ENCODE assay signal across 1 cellular context in the genomic region with DNA sequence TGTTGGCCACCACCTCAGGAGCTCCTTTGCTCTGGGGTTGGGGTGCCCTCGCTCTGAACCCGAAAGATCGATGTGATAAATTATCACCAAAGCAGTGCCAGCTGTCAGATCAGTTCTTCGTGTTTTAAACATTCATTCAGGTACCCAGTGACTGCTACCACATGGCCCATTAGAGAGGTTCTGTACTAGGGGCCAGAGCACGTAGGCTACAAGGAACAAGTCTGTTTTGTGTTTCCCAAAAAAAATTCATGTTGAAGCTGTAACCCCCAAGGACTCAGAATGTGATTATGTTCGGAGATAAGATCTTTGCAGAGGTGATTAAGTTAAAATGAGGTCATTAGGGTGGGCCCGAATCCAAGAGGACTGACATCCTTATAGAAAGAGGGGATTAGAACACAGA.
TF ChIP-seq lines count a peak whose summit lies in the region.

No MANE protein-coding gene starts in this region.

TF ChIP-seq in SK-N-SH treated with all-trans-retinoic acid at 6 μM for 48 hours, 23 proteins besides CTCF, POLR2A, EP300 and RAD21 (continued from another document):
- TF ChIP-seq, protein P1, sequence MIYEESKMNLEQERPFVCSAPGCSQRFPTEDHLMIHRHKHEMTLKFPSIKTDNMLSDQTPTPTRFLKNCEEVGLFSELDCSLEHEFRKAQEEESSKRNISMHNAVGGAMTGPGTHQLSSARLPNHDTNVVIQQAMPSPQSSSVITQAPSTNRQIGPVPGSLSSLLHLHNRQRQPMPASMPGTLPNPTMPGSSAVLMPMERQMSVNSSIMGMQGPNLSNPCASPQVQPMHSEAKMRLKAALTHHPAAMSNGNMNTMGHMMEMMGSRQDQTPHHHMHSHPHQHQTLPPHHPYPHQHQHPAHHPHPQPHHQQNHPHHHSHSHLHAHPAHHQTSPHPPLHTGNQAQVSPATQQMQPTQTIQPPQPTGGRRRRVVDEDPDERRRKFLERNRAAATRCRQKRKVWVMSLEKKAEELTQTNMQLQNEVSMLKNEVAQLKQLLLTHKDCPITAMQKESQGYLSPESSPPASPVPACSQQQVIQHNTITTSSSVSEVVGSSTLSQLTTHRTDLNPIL (CRISPR knock-in tag; IDR thresholded peaks at IDR 0.05; ENCODE audit: low read depth), result no peak
- TF ChIP-seq GLIS3 (CRISPR knock-in tag; IDR thresholded peaks at IDR 0.05) (no peak), TOX (CRISPR knock-in tag; IDR thresholded peaks at IDR 0.05; ENCODE audit: borderline replicate concordance) (no peak), PPARA (CRISPR knock-in tag; IDR thresholded peaks at IDR 0.05; ENCODE audit: borderline replicate concordance) (no peak; the same call in 1 of the 2 replicates), ZNF565 (CRISPR knock-in tag; conservative IDR thresholded peaks at IDR 0.05; ENCODE audit: low read depth) (no peak), CSDC2 (CRISPR knock-in tag; IDR thresholded peaks at IDR 0.05) (no peak), ESRRG (CRISPR knock-in tag; IDR thresholded peaks at IDR 0.05) (no peak), ZNF70 (CRISPR knock-in tag; IDR thresholded peaks at IDR 0.05) (peak; percentile 88), BACH2 (CRISPR knock-in tag; IDR thresholded peaks at IDR 0.05; ENCODE audit: borderline replicate concordance) (no peak), SNAI2 (CRISPR knock-in tag; IDR thresholded peaks at IDR 0.05) (no peak), OSR1 (CRISPR knock-in tag; IDR thresholded peaks at IDR 0.05) (no peak), ZNF8 (CRISPR knock-in tag; IDR thresholded peaks at IDR 0.05) (0 out of 2 replicates have a peak, but pooled peaks have one; percentile 37), ISL1 (CRISPR knock-in tag; IDR thresholded peaks at IDR 0.05) (no peak), ZFP3 (CRISPR knock-in tag; IDR thresholded peaks at IDR 0.05) (no peak)
- TF ChIP-seq, protein P2, sequence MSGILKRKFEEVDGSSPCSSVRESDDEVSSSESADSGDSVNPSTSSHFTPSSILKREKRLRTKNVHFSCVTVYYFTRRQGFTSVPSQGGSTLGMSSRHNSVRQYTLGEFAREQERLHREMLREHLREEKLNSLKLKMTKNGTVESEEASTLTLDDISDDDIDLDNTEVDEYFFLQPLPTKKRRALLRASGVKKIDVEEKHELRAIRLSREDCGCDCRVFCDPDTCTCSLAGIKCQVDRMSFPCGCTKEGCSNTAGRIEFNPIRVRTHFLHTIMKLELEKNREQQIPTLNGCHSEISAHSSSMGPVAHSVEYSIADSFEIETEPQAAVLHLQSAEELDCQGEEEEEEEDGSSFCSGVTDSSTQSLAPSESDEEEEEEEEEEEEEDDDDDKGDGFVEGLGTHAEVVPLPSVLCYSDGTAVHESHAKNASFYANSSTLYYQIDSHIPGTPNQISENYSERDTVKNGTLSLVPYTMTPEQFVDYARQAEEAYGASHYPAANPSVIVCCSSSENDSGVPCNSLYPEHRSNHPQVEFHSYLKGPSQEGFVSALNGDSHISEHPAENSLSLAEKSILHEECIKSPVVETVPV (CRISPR knock-in tag; IDR thresholded peaks at IDR 0.05), result peak; percentile 82
- TF ChIP-seq, protein P3, sequence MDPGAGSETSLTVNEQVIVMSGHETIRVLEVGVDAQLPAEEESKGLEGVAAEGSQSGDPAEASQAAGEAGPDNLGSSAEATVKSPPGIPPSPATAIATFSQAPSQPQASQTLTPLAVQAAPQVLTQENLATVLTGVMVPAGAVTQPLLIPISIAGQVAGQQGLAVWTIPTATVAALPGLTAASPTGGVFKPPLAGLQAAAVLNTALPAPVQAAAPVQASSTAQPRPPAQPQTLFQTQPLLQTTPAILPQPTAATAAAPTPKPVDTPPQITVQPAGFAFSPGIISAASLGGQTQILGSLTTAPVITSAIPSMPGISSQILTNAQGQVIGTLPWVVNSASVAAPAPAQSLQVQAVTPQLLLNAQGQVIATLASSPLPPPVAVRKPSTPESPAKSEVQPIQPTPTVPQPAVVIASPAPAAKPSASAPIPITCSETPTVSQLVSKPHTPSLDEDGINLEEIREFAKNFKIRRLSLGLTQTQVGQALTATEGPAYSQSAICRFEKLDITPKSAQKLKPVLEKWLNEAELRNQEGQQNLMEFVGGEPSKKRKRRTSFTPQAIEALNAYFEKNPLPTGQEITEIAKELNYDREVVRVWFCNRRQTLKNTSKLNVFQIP (CRISPR knock-in tag; IDR thresholded peaks at IDR 0.05; ENCODE audit: borderline replicate concordance, low read depth), result no peak
